ENCODE assay signal across 24 cellular contexts in the genomic region with DNA sequence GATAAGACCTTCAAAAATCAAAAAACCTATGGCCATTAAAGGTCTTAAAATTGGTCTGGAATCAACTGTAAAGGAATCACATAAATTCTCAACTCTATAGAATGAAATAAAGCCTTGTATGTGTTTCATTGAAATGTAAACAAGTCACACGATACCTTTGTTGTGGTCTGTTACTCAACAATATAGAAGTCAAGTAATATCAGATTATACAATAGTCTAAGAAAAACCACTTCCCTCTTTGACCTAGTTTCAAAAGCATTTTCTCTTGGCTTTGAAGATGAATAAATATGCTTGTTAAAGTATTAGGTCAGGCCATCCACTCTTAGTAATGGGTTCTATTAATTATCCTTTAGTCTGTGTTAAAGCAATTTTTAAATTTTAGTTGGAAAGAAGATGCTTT.
"Had no signal": no experiment of that assay in that cellular context is flagged by ENCODE, and none has a peak within 500 bp of the region (broad histone marks: within the 10 kb centered on the region; RNA-seq: fewer than 3 reads in every experiment).

No MANE protein-coding gene starts in this region.

- H3K27ac Mint-ChIP-seq: activated CD8-positive, alpha-beta T cell treated with anti-CD3 and anti-CD28 coated beads, Interleukin-2, amount 10 ng/mL, durations not matched to agents 7 days and 5 days; effector memory CD8-positive, alpha-beta T cell; memory B cell; naive B cell had no signal

- H3K4me1 Mint-ChIP-seq: memory B cell, naive B cell, neural crest cell had no signal

- H3K9me3 Mint-ChIP-seq: effector memory CD8-positive, alpha-beta T cell; memory B cell; neural crest cell had no signal

- H3K36me3 ChIP-seq: gastrocnemius medialis, heart left ventricle, left ventricle myocardium inferior, prostate gland, right atrium auricular region, upper lobe of right lung had no signal

- H3K27me3 ChIP-seq: gastrocnemius medialis, heart left ventricle, right atrium auricular region, upper lobe of right lung had no signal

- H3K4me3 Mint-ChIP-seq: activated CD8-positive, alpha-beta T cell treated with anti-CD3 and anti-CD28 coated beads, Interleukin-2, amount 10 ng/mL, durations not matched to agents 7 days and 5 days; effector memory CD8-positive, alpha-beta T cell; memory B cell; naive B cell; neural crest cell had no signal

- H3K9me3 ChIP-seq: gastrocnemius medialis, prostate gland, upper lobe of right lung had no signal

- H3K27me3 Mint-ChIP-seq: effector memory CD8-positive, alpha-beta T cell; memory B cell; naive B cell had no signal

- H3K4me1 ChIP-seq: gastrocnemius medialis, heart left ventricle, left ventricle myocardium inferior, prostate gland, right atrium auricular region, upper lobe of right lung had no signal

- H3K27ac ChIP-seq: epithelial cell of prostate, gastrocnemius medialis, left ventricle myocardium inferior, prostate gland, right atrium auricular region, upper lobe of right lung had no signal

- ATAC-seq: activated CD8-positive, alpha-beta T cell treated with anti-CD3 and anti-CD28 coated beads, Interleukin-2, amount 10 ng/mL, durations not matched to agents 7 days and 5 days; effector memory CD8-positive, alpha-beta T cell; gastrocnemius medialis; heart left ventricle; mucosa of descending colon; upper lobe of right lung had no signal

- H3K36me3 Mint-ChIP-seq: memory B cell, naive B cell had no signal

- H3K4me3 ChIP-seq: gastrocnemius medialis, heart left ventricle, left ventricle myocardium inferior, mucosa of descending colon, prostate gland, right atrium auricular region, upper lobe of right lung had no signal

- DNase-seq: activated CD4-positive, alpha-beta T cell treated with anti-CD3 and anti-CD28 coated beads for 48 hours; activated CD4-positive, CD25-positive, alpha-beta regulatory T cell; activated CD8-positive, alpha-beta T cell treated with anti-CD3 and anti-CD28 coated beads, Interleukin-2, amount 10 ng/mL, durations not matched to agents 7 days and 5 days; activated effector memory CD4-positive, alpha-beta T cell treated with anti-CD3 and anti-CD28 coated beads, Interleukin-2, amount 50 U/mL, for 16 hours; activated naive CD4-positive, alpha-beta T cell treated with anti-CD3 and anti-CD28 coated beads, Interleukin-2, amount 50 U/mL, for 16 hours; activated T-cell treated with anti-CD3 and anti-CD28 coated beads, Interleukin-2, amount 50 U/mL, for 48 hours; dermis blood vessel endothelial cell; effector memory CD8-positive, alpha-beta T cell; gastrocnemius medialis; heart left ventricle; left ventricle myocardium inferior; mucosa of descending colon; naive B cell; stimulated activated CD4-positive, alpha-beta T cell treated with anti-CD3 and anti-CD28 coated beads, Interleukin-12 subunit alpha, Interleukin-12 subunit beta, amount 100 ng/mL, for 4 hours; stimulated activated CD4-positive, alpha-beta T cell treated with anti-CD3 and anti-CD28 coated beads, Interleukin-1b, Interleukin-23, amount 100 ng/mL, for 48 hours; stimulated activated CD8-positive, alpha-beta memory T cell treated with anti-CD3 and anti-CD28 coated beads, Interleukin-4, amount 100 ng/mL, for 48 hours; stimulated activated naive CD4-positive, alpha-beta T cell; T-helper 9 cell; upper lobe of right lung had no signal
